Comparison of ENCODE assay signal across 9 cellular contexts in genomic region chr2:162153608-162154224, GRCh38. TPM values are rescaled to one million over a fixed set of nuclear protein-coding genes. Genes with fewer than 3 reads are reported as not detected.
DNase-seq lines count a peak whose midpoint lies in the region; ATAC-seq, FAIRE-seq and TF ChIP-seq lines count a peak whose summit lies in the region.
"Had no signal": no experiment of that assay in that cellular context is flagged by ENCODE, and none has a peak within 500 bp of the region (broad histone marks: within the 10 kb centered on the region; RNA-seq: fewer than 3 reads in every experiment).

No MANE protein-coding gene starts in this region.

- H3K27ac Mint-ChIP-seq in stimulated activated memory B cell treated with anti-CD40 and anti-IgM and Interleukin-4, amounts not matched to agents 10 μg/mL and 1 μg/mL and 100 μg/mL, for 72 hours = no peak overlapping the region

- no peaks in the 10 kb centered on the region for H3K9me3 Mint-ChIP-seq in stimulated activated memory B cell treated with anti-CD40 and anti-IgM and Interleukin-4, amounts not matched to agents 10 μg/mL and 1 μg/mL and 100 μg/mL, for 72 hours

- no peak overlapping the region for H3K4me3 Mint-ChIP-seq in stimulated activated memory B cell treated with anti-CD40 and anti-IgM and Interleukin-4, amounts not matched to agents 10 μg/mL and 1 μg/mL and 100 μg/mL, for 72 hours

- H3K27ac ChIP-seq in brain microvascular endothelial cell = no peak overlapping the region
- H3K27ac ChIP-seq: suprapubic skin had no signal

- peak; percentile 90 for TF ChIP-seq CTCF in brain microvascular endothelial cell (IDR thresholded peaks at IDR 0.05; ENCODE audit: low read depth, low read length, missing control alignments)

- in situ Hi-C loops in ACHN (cut with HindIII; ENCODE audit: low pct_ligation_motif_present, low pct_unique_long_range_greater_than_20kb, low sequenced_read_pairs) = loop anchor here (10.0 kb wide), 1 partner anchor 141 kb away; no protein-coding TSS in a partner anchor
- in situ Hi-C loops in brain microvascular endothelial cell (cut with HindIII; ENCODE audit: low pct_ligation_motif_present, low sequenced_read_pairs) = no loop called here

- ATAC-seq in GM18511 (IDR thresholded peaks at IDR 0.05; ENCODE audit: unreplicated experiment) (peak; percentile 99), HG02970 (IDR thresholded peaks at IDR 0.05; ENCODE audit: low FRiP score, unreplicated experiment) (peak; percentile 97)
- peak; percentile 82 for ATAC-seq in stimulated activated memory B cell treated with anti-CD40 and anti-IgM and Interleukin-4, amounts not matched to agents 10 μg/mL and 1 μg/mL and 100 μg/mL, for 72 hours

- no peaks in the 10 kb centered on the region for H3K27me3 ChIP-seq in brain microvascular endothelial cell (replicated peaks)
- H3K27me3 ChIP-seq: suprapubic skin had no signal

- DNase-seq in ACHN (peak; percentile 82), NCI-H1930 (lab: John Stamatoyannopoulos, UW) (peak; percentile 15 to 41), brain microvascular endothelial cell (peak; percentile 35), lung microvascular endothelial cell (ENCODE audit: low read depth in 2 of 2) (peak; percentile 45 to 71)

- no peaks in the 10 kb centered on the region for H3K36me3 Mint-ChIP-seq in stimulated activated memory B cell treated with anti-CD40 and anti-IgM and Interleukin-4, amounts not matched to agents 10 μg/mL and 1 μg/mL and 100 μg/mL, for 72 hours

- no peak overlapping the region for H3K4me3 ChIP-seq in brain microvascular endothelial cell (ENCODE audit: low read depth, low read length)
- H3K4me3 ChIP-seq: suprapubic skin had no signal

- peaks cover 7% of the 10 kb centered on the region for H3K4me1 Mint-ChIP-seq in stimulated activated memory B cell treated with anti-CD40 and anti-IgM and Interleukin-4, amounts not matched to agents 10 μg/mL and 1 μg/mL and 100 μg/mL, for 72 hours

- no peaks in the 10 kb centered on the region for H3K36me3 ChIP-seq in brain microvascular endothelial cell (replicated peaks)
- H3K36me3 ChIP-seq: suprapubic skin had no signal

- peaks cover 31% of the 10 kb centered on the region for H3K27me3 Mint-ChIP-seq in stimulated activated memory B cell treated with anti-CD40 and anti-IgM and Interleukin-4, amounts not matched to agents 10 μg/mL and 1 μg/mL and 100 μg/mL, for 72 hours

- peak; percentile 82 for FAIRE-seq in TTC549 (lab: Jason Lieb, UNC)

RNA-seq across cellular contexts. Expression of gene GCG, which starts 1.7 kb away (rescaled TPM):
- not detected in 2 replicates for total RNA-seq in lung microvascular endothelial cell
- total RNA-seq: suprapubic skin had no signal

Comparison
In these comparisons a context has a peak if more than half of its experiments do, and no peak if none do; other contexts are left out.
1. DNase-seq: peak in every context shown above with its lines; median percentile 82 in ACHN; 58 in lung microvascular endothelial cell; 35 in brain microvascular endothelial cell; 28 in NCI-H1930.